Comparison of ENCODE assay signal across 20 cellular contexts in genomic region chr16:79712273-79712672, GRCh38.
DNase-seq lines count a peak whose midpoint lies in the region; ATAC-seq, FAIRE-seq and TF ChIP-seq lines count a peak whose summit lies in the region.
"Had no signal": no experiment of that assay in that cellular context is flagged by ENCODE, and none has a peak within 500 bp of the region (broad histone marks: within the 10 kb centered on the region; RNA-seq: fewer than 3 reads in every experiment).

No MANE protein-coding gene starts in this region.

- POLR2A ChIA-PET in WTC11 (lab: Charles Lee), result no interaction called here

- no peaks in the 10 kb centered on the region; the same call in 1 of the 2 replicates for H3K9me3 Mint-ChIP-seq in WTC11
- H3K9me3 Mint-ChIP-seq: CD4-positive, alpha-beta memory T cell; H9 had no signal

- no peak overlapping the region for H3K9ac ChIP-seq in colonic mucosa (ENCODE audit: low read depth in 2 of 2, low read length in 2 of 2)
- H3K9ac ChIP-seq: BLaER1 had no signal

- no peak for FAIRE-seq in small intestine (lab: Jason Lieb, UNC)
- FAIRE-seq: A549, GM19239, H1, K562 had no signal

- DNase-seq in HuH-7 (ENCODE audit: low spot score), result peak; percentile 20
- DNase-seq in colonic mucosa, result peak; percentile 42
- no peak for DNase-seq in left lobe of liver (ENCODE audit: low spot score)
- peak; percentile 80 for DNase-seq in small intestine
- DNase-seq in activated T-cell treated with anti-CD3 and anti-CD28 coated beads, Interleukin-2, amount 50 U/mL, for 1 hour, result no peak
- no peak for DNase-seq in AG08395 (ENCODE audit: low spot score)
- no peak for DNase-seq in WTC11 (ENCODE audit: low spot score)
- DNase-seq: Calu3; CD4-positive, alpha-beta memory T cell; DMS79 treated with DMSO at 0.1 percent for 48 hours; GF-D8; H9; IMR-90 had no signal

- ATAC-seq in left lobe of liver (peak; percentile 73), GM18873 (IDR thresholded peaks at IDR 0.05; ENCODE audit: low FRiP score, unreplicated experiment) (no peak), WTC11 (no peak)
- ATAC-seq: A549, K562 had no signal

- H3K27me3 ChIP-seq in colonic mucosa (no peaks in the 10 kb centered on the region), small intestine (ENCODE audit: control insufficient read depth in 2 of 2, insufficient read depth in 2 of 2, low read length in 2 of 2) (no peaks in the 10 kb centered on the region)
- H3K27me3 ChIP-seq: BLaER1 had no signal

- H3K4me3 ChIP-seq in colonic mucosa (no peak overlapping the region), small intestine (ENCODE audit: low read depth in 1 of 2, low read length in 2 of 2) (no peak overlapping the region)
- H3K4me3 ChIP-seq: A549, BLaER1, K562 had no signal

- H3K27ac ChIP-seq in colonic mucosa (no peak overlapping the region), small intestine (ENCODE audit: low read depth in 1 of 2, low read length in 1 of 2) (no peak overlapping the region)
- H3K27ac ChIP-seq: A549, BLaER1 had no signal

- H3K9me3 ChIP-seq in colonic mucosa (no peaks in the 10 kb centered on the region), small intestine (ENCODE audit: control insufficient read depth, low read depth) (no peaks in the 10 kb centered on the region)
- H3K9me3 ChIP-seq: A549, BLaER1 had no signal

- CTCF ChIA-PET in WTC11 (lab: Charles Lee), result no interaction called here

- TF ChIP-seq CTCF in colonic mucosa (IDR thresholded peaks at IDR 0.05) (no peak), WTC11 (IDR thresholded peaks at IDR 0.05) (no peak)

- H3K36me3 ChIP-seq in colonic mucosa (no peaks in the 10 kb centered on the region), small intestine (ENCODE audit: control insufficient read depth in 2 of 2, insufficient read depth in 2 of 2, low read length in 2 of 2) (no peaks in the 10 kb centered on the region)
- H3K36me3 ChIP-seq: BLaER1 had no signal

- WGBS in small intestine, 3 donors, result 12 to 68% (median 37%) methylated on average over 4 of the region's 4 CpGs

- no peaks in the 10 kb centered on the region for H3K27me3 Mint-ChIP-seq in WTC11 (ENCODE audit: low read depth)
- H3K27me3 Mint-ChIP-seq: CD4-positive, alpha-beta memory T cell had no signal

- H3K36me3 Mint-ChIP-seq in WTC11, result no peaks in the 10 kb centered on the region
- H3K36me3 Mint-ChIP-seq: CD14-positive monocyte; CD4-positive, alpha-beta memory T cell had no signal

- no peak overlapping the region for H3K4me3 Mint-ChIP-seq in WTC11
- H3K4me3 Mint-ChIP-seq: CD14-positive monocyte; CD4-positive, alpha-beta memory T cell; H9 had no signal

- intact Hi-C loops in colonic mucosa (cut with DNase I), result no loop called here

- no peak overlapping the region for H3K27ac Mint-ChIP-seq in WTC11
- H3K27ac Mint-ChIP-seq: CD14-positive monocyte; CD4-positive, alpha-beta memory T cell; H9 had no signal

- no peaks in the 10 kb centered on the region for H3K4me1 Mint-ChIP-seq in WTC11
- H3K4me1 Mint-ChIP-seq: H9 had no signal

- H3K4me1 ChIP-seq in colonic mucosa (no peaks in the 10 kb centered on the region), small intestine (ENCODE audit: control insufficient read depth in 2 of 2, insufficient read depth in 1 of 2, low read depth in 1 of 2, low read length in 1 of 2) (peaks cover 0 to 4% of the 10 kb centered on the region in 2 donors)
- H3K4me1 ChIP-seq: A549, BLaER1 had no signal

TF ChIP-seq in WTC11, 78 proteins besides CTCF, POLR2A, EP300 and RAD21:
- no peak for TF ChIP-seq ZNF512 (CRISPR knock-in tag; IDR thresholded peaks at IDR 0.05; ENCODE audit: borderline replicate concordance)
- TF ChIP-seq, protein P1, sequence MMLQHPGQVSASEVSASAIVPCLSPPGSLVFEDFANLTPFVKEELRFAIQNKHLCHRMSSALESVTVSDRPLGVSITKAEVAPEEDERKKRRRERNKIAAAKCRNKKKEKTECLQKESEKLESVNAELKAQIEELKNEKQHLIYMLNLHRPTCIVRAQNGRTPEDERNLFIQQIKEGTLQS (CRISPR knock-in tag; conservative IDR thresholded peaks at IDR 0.05), result no peak
- TF ChIP-seq ZNF317 (CRISPR knock-in tag; IDR thresholded peaks at IDR 0.05; ENCODE audit: borderline replicate concordance, low read depth), result no peak
- TF ChIP-seq ZNF121 (CRISPR knock-in tag; IDR thresholded peaks at IDR 0.05), result no peak
- TF ChIP-seq, protein P2, sequence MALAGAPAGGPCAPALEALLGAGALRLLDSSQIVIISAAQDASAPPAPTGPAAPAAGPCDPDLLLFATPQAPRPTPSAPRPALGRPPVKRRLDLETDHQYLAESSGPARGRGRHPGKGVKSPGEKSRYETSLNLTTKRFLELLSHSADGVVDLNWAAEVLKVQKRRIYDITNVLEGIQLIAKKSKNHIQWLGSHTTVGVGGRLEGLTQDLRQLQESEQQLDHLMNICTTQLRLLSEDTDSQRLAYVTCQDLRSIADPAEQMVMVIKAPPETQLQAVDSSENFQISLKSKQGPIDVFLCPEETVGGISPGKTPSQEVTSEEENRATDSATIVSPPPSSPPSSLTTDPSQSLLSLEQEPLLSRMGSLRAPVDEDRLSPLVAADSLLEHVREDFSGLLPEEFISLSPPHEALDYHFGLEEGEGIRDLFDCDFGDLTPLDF (CRISPR knock-in tag; IDR thresholded peaks at IDR 0.05), result no peak
- no peak for TF ChIP-seq CREB1 (CRISPR knock-in tag; IDR thresholded peaks at IDR 0.05)

Comparison
In these comparisons a context has a peak if more than half of its experiments do, and no peak if none do; other contexts are left out.
1. DNase-seq: peak in HuH-7 (single experiment), colonic mucosa (single experiment) and small intestine (single experiment); none in left lobe of liver (single experiment), activated T-cell treated with anti-CD3 and anti-CD28 coated beads, Interleukin-2, amount 50 U/mL, for 1 hour (single experiment), AG08395 (single experiment) and WTC11 (single experiment).